Comparison of ENCODE assay signal across 9 cellular contexts in genomic region chr9:131275332-131276106, GRCh38. TPM values are rescaled to one million over a fixed set of nuclear protein-coding genes. Genes with fewer than 3 reads are reported as not detected.
DNase-seq lines count a peak whose midpoint lies in the region; ATAC-seq and TF ChIP-seq lines count a peak whose summit lies in the region.
"Had no signal": no experiment of that assay in that cellular context is flagged by ENCODE, and none has a peak within 500 bp of the region (broad histone marks: within the 10 kb centered on the region; RNA-seq: fewer than 3 reads in every experiment).

No MANE protein-coding gene starts in this region.

- peaks cover 8% of the 10 kb centered on the region for H3K36me3 ChIP-seq in WERI-Rb-1
- H3K36me3 ChIP-seq in iPS-20b (ENCODE audit: insufficient read depth, low read depth, low read length): no peaks in the 10 kb centered on the region
- no peaks in the 10 kb centered on the region for H3K36me3 ChIP-seq in suprapubic skin

- TF ChIP-seq EP300 in suprapubic skin (IDR thresholded peaks at IDR 0.05): no peak

- H3K9me3 ChIP-seq in WERI-Rb-1 (ENCODE audit: severe bottlenecking): no peaks in the 10 kb centered on the region
- no peaks in the 10 kb centered on the region for H3K9me3 ChIP-seq in iPS-20b (ENCODE audit: insufficient read depth, low read depth, low read length)
- H3K9me3 ChIP-seq in suprapubic skin: no peaks in the 10 kb centered on the region

- DNase-seq in activated CD4-positive, CD25-positive, alpha-beta regulatory T cell treated with anti-CD3 and anti-CD28 coated beads, Interleukin-2, amount 50 U/mL, for 72 hours: peak; percentile 47
- DNase-seq in WERI-Rb-1 (peak; percentile 47), suprapubic skin (ENCODE audit: low spot score in 2 of 2) (no peak), superior temporal gyrus (ENCODE audit: extremely low spot score) (no peak), Ammon's horn (ENCODE audit: low spot score) (no peak)
- no peak for DNase-seq in effector CD8-positive, alpha-beta T cell (lab: John Stamatoyannopoulos, UW)

- 70% methylated on average over 19 of the region's 30 CpGs for WGBS in suprapubic skin

- H3K9ac ChIP-seq in iPS-20b (ENCODE audit: low read depth, low read length): no peak overlapping the region

- ATAC-seq in activated CD4-positive, CD25-positive, alpha-beta regulatory T cell treated with anti-CD3 and anti-CD28 coated beads, Interleukin-2, amount 50 U/mL, for 24 hours: no peak

- H3K27me3 ChIP-seq in WERI-Rb-1 (ENCODE audit: insufficient read depth, low read depth, severe bottlenecking) (no peaks in the 10 kb centered on the region), iPS-20b (ENCODE audit: insufficient read depth, low read length) (peaks cover 44% of the 10 kb centered on the region), suprapubic skin (peaks cover 10% of the 10 kb centered on the region)

- TF ChIP-seq CTCF in WERI-Rb-1 (IDR thresholded peaks at IDR 0.05; ENCODE audit: low read depth, low read length) (peak; percentile 60), suprapubic skin (IDR thresholded peaks at IDR 0.05) (no peak)

- no peak overlapping the region for H3K4me3 ChIP-seq in WERI-Rb-1 (ENCODE audit: low read depth, low read length)
- peak overlapping the region; percentile 40; the same call in 1 of the 2 replicates for H3K4me3 ChIP-seq in iPS-20b (ENCODE audit: low read length)
- H3K4me3 ChIP-seq in suprapubic skin: peak overlapping the region; percentile 70

- TF ChIP-seq POLR2A in suprapubic skin (IDR thresholded peaks at IDR 0.05): no peak

- H3K27ac ChIP-seq in WERI-Rb-1: peak overlapping the region; percentile 18; the same call in 1 of the 2 replicates
- H3K27ac ChIP-seq in iPS-20b (ENCODE audit: low read length): no peak overlapping the region
- H3K27ac ChIP-seq in suprapubic skin: peak overlapping the region; percentile 65

- H3K4me1 ChIP-seq in iPS-20b (ENCODE audit: insufficient read depth, low read length): peaks cover 4% of the 10 kb centered on the region; the same call in 1 of the 2 replicates
- H3K4me1 ChIP-seq in suprapubic skin: peaks cover 19% of the 10 kb centered on the region

RNA-seq across cellular contexts. Expression of gene FAM78A, which starts 0.8 kb away (rescaled TPM):
- total RNA-seq in suprapubic skin: 1 to 10 TPM in 3 of 4 donors, under 1 TPM in 1; 0.81 to 2.0 (median 1.3) TPM

RNA-seq across cellular contexts. Expression of gene PLPP7, which starts 14.0 kb away (rescaled TPM):
- total RNA-seq in suprapubic skin: 1 to 10 TPM in 1 of 4 donors, under 1 TPM in 3; 0.80 to 1.1 (median 0.92) TPM
- total RNA-seq: T-helper 2 cell treated with Interferon-gamma antibody and Interleukin-4, amounts not matched to agents 100 ng/mL and 5 ng/mL, for 36 hours had no signal

Comparison
In these comparisons a context has a peak if more than half of its experiments do, and no peak if none do; other contexts are left out.
1. DNase-seq: peak in activated CD4-positive, CD25-positive, alpha-beta regulatory T cell treated with anti-CD3 and anti-CD28 coated beads, Interleukin-2, amount 50 U/mL, for 72 hours (single experiment) and WERI-Rb-1 (single experiment); none in suprapubic skin (0 of 2), superior temporal gyrus (single experiment), Ammon's horn (single experiment) and effector CD8-positive, alpha-beta T cell (single experiment).